ENCODE assay signal across 1 cellular context in genomic region chr20:25016471-25016870, GRCh38.
TF ChIP-seq lines count a peak whose summit lies in the region.

No MANE protein-coding gene starts in this region.

TF ChIP-seq in WTC11, 78 proteins besides CTCF, POLR2A, EP300 and RAD21 (continued from another document):
- TF ChIP-seq, protein P1, sequence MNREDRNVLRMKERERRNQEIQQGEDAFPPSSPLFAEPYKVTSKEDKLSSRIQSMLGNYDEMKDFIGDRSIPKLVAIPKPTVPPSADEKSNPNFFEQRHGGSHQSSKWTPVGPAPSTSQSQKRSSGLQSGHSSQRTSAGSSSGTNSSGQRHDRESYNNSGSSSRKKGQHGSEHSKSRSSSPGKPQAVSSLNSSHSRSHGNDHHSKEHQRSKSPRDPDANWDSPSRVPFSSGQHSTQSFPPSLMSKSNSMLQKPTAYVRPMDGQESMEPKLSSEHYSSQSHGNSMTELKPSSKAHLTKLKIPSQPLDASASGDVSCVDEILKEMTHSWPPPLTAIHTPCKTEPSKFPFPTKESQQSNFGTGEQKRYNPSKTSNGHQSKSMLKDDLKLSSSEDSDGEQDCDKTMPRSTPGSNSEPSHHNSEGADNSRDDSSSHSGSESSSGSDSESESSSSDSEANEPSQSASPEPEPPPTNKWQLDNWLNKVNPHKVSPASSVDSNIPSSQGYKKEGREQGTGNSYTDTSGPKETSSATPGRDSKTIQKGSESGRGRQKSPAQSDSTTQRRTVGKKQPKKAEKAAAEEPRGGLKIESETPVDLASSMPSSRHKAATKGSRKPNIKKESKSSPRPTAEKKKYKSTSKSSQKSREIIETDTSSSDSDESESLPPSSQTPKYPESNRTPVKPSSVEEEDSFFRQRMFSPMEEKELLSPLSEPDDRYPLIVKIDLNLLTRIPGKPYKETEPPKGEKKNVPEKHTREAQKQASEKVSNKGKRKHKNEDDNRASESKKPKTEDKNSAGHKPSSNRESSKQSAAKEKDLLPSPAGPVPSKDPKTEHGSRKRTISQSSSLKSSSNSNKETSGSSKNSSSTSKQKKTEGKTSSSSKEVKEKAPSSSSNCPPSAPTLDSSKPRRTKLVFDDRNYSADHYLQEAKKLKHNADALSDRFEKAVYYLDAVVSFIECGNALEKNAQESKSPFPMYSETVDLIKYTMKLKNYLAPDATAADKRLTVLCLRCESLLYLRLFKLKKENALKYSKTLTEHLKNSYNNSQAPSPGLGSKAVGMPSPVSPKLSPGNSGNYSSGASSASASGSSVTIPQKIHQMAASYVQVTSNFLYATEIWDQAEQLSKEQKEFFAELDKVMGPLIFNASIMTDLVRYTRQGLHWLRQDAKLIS (CRISPR knock-in tag; IDR thresholded peaks at IDR 0.05; ENCODE audit: borderline replicate concordance), result no peak
- no peak for TF ChIP-seq ZNF121 (CRISPR knock-in tag; IDR thresholded peaks at IDR 0.05)
- no peak for TF ChIP-seq FOXK1 (CRISPR knock-in tag; IDR thresholded peaks at IDR 0.05)
- TF ChIP-seq, protein P2, sequence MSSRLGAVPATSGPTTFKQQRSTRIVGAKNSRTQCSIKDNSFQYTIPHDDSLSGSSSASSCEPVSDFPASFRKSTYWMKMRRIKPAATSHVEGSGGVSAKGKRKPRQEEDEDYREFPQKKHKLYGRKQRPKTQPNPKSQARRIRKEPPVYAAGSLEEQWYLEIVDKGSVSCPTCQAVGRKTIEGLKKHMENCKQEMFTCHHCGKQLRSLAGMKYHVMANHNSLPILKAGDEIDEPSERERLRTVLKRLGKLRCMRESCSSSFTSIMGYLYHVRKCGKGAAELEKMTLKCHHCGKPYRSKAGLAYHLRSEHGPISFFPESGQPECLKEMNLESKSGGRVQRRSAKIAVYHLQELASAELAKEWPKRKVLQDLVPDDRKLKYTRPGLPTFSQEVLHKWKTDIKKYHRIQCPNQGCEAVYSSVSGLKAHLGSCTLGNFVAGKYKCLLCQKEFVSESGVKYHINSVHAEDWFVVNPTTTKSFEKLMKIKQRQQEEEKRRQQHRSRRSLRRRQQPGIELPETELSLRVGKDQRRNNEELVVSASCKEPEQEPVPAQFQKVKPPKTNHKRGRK (CRISPR knock-in tag; IDR thresholded peaks at IDR 0.05; ENCODE audit: borderline replicate concordance), result no peak
- TF ChIP-seq JAZF1 (CRISPR knock-in tag; IDR thresholded peaks at IDR 0.05), result no peak
- TF ChIP-seq ZNF219 (CRISPR knock-in tag; IDR thresholded peaks at IDR 0.05; ENCODE audit: borderline replicate concordance), result no peak
- TF ChIP-seq CDX4 (CRISPR knock-in tag; IDR thresholded peaks at IDR 0.05; ENCODE audit: borderline replicate concordance), result no peak
- no peak for TF ChIP-seq ZNF281 (CRISPR knock-in tag; IDR thresholded peaks at IDR 0.05)
- TF ChIP-seq, protein P3, sequence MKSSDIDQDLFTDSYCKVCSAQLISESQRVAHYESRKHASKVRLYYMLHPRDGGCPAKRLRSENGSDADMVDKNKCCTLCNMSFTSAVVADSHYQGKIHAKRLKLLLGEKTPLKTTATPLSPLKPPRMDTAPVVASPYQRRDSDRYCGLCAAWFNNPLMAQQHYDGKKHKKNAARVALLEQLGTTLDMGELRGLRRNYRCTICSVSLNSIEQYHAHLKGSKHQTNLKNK (CRISPR knock-in tag; IDR thresholded peaks at IDR 0.05), result no peak
- no peak for TF ChIP-seq TP53 (CRISPR knock-in tag; IDR thresholded peaks at IDR 0.05)
- no peak for TF ChIP-seq ZNF416 (CRISPR knock-in tag; IDR thresholded peaks at IDR 0.05)
- no peak for TF ChIP-seq RELA (CRISPR knock-in tag; IDR thresholded peaks at IDR 0.05; ENCODE audit: borderline replicate concordance)
- TF ChIP-seq, protein P4, sequence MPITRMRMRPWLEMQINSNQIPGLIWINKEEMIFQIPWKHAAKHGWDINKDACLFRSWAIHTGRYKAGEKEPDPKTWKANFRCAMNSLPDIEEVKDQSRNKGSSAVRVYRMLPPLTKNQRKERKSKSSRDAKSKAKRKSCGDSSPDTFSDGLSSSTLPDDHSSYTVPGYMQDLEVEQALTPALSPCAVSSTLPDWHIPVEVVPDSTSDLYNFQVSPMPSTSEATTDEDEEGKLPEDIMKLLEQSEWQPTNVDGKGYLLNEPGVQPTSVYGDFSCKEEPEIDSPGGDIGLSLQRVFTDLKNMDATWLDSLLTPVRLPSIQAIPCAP (CRISPR knock-in tag; IDR thresholded peaks at IDR 0.05), result no peak
